8 cellular contexts compared by ENCODE assay signal in the genomic region with DNA sequence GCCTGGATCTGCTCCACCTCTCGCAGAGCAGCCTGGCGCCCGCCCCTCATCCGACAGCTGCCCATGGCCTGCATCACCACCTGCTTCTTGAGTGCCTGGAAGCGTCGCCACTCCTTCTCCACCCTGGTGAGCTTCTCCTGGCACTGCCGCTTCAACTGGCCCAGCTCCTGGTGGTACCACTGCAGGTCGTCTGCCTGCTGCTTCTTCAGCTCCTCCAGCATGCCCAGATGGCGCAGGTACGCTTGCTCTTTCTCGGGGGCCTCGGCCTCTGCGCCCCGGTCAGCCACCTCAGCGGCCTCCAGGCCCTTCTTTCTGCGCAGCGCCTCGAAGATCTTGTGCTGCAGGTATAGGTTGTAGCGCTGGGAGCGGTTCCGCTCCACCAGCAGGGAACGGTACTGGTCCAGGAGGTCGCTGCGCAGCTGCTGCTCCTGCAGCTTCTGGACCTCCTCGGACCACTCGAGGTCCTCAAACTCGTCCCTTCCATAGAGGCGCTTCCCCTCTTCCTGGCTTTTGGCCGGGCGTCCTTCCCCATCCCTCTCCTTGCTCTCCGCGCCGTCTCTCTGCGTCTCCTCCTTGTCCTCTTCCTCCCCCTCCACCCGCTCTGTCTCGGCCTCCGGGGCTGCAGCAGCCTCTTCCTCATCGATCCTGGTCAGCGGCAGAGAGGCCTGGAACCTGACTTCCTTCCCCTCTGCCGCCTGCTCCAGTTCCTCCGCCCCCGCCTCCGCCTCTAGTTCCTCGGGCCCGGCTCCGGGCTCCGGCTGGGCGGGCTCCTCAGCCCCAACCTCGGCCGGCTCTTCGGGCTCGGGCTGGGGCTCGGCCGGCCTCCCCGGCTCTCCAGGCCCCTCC.
DNase-seq lines count a peak whose midpoint lies in the region; ATAC-seq, FAIRE-seq and TF ChIP-seq lines count a peak whose summit lies in the region.

No MANE protein-coding gene starts in this region.

- H3K36me3 ChIP-seq in DOHH2 (ENCODE audit: control insufficient read depth, low read length): peaks cover 21% of the 10 kb centered on the region
- H3K36me3 ChIP-seq in mucosa of stomach (ENCODE audit: control insufficient read depth, insufficient read depth, low read length): no peaks in the 10 kb centered on the region

- peak; percentile 22 for ATAC-seq in GM21528 (IDR thresholded peaks at IDR 0.05; ENCODE audit: low FRiP score, unreplicated experiment)

- peak overlapping the region; percentile 73 for H3K4me2 ChIP-seq in DOHH2 (ENCODE audit: low read length)

- H3K27ac ChIP-seq in DOHH2 (ENCODE audit: low read depth, low read length): no peak overlapping the region

- no peak for TF ChIP-seq CTCF in DOHH2 (IDR thresholded peaks at IDR 0.05; ENCODE audit: low read depth, low read length, poor library complexity, severe bottlenecking)
- no peak for TF ChIP-seq CTCF in LNCaP clone FGC (IDR thresholded peaks at IDR 0.05; ENCODE audit: control insufficient read depth, extremely low read depth, insufficient read depth)
- TF ChIP-seq CTCF in epithelial cell of esophagus (IDR thresholded peaks at IDR 0.05; ENCODE audit: insufficient read depth, low read depth, low read length, missing control alignments): no peak

- H3K79me2 ChIP-seq in DOHH2 (ENCODE audit: control insufficient read depth, low read length): peaks cover 36% of the 10 kb centered on the region

- peaks cover 9% of the 10 kb centered on the region for H3K27me3 ChIP-seq in DOHH2 (ENCODE audit: control insufficient read depth, low read length)
- no peaks in the 10 kb centered on the region for H3K27me3 ChIP-seq in mucosa of stomach (ENCODE audit: control insufficient read depth, insufficient read depth, low read length)

- peaks cover 14% of the 10 kb centered on the region for H4K20me1 ChIP-seq in DOHH2 (ENCODE audit: control insufficient read depth, insufficient read depth, low read depth, low read length)

- H3K9me3 ChIP-seq in DOHH2 (ENCODE audit: control insufficient read depth, insufficient read depth, low read length) (no peaks in the 10 kb centered on the region), mucosa of stomach (ENCODE audit: control insufficient read depth, low read length) (no peaks in the 10 kb centered on the region)

- peaks cover 36% of the 10 kb centered on the region for H3K4me1 ChIP-seq in DOHH2 (ENCODE audit: control insufficient read depth, low read length)
- peaks cover 40% of the 10 kb centered on the region for H3K4me1 ChIP-seq in mucosa of stomach (ENCODE audit: control insufficient read depth, insufficient read depth, low read length)

- H3K4me3 ChIP-seq in DOHH2 (ENCODE audit: low read length): peak overlapping the region; percentile 71
- peak overlapping the region; percentile 80 for H3K4me3 ChIP-seq in LNCaP clone FGC (ENCODE audit: low read depth, low read length)
- peak overlapping the region; percentile 74 for H3K4me3 ChIP-seq in epithelial cell of esophagus (ENCODE audit: low read length)
- H3K4me3 ChIP-seq in mucosa of stomach (ENCODE audit: low read length): peak overlapping the region; percentile 53

- DNase-seq in LNCaP clone FGC (ENCODE audit: low read depth) (no peak), UCSD-AML1 (lab: John Stamatoyannopoulos, UW; ENCODE audit: unreplicated experiment) (peak; percentile 82), epithelial cell of esophagus (ENCODE audit: low read depth) (peak; percentile 47), urothelium cell line (ENCODE audit: low spot score) (peak; percentile 43), LoVo (ENCODE audit: low spot score) (no peak)

- no peaks in the 10 kb centered on the region for H3K9me2 ChIP-seq in DOHH2 (replicated peaks; ENCODE audit: control insufficient read depth, low read length)

- FAIRE-seq in urothelium cell line (lab: Jason Lieb, UNC): no peak

- H3K9ac ChIP-seq in mucosa of stomach (ENCODE audit: low read length): peak overlapping the region; percentile 41

- peaks cover 4% of the 10 kb centered on the region for H3F3A ChIP-seq in DOHH2 (ENCODE audit: control insufficient read depth, insufficient read depth)

Comparison
In these comparisons a context has a peak if more than half of its experiments do, and no peak if none do; other contexts are left out.
1. DNase-seq: peak in UCSD-AML1 (single experiment), epithelial cell of esophagus (single experiment) and urothelium cell line (single experiment); none in LNCaP clone FGC (single experiment) and LoVo (single experiment).
2. Peak in every context shown above with its lines, with median percentiles within 50 percentile points of each other: H3K4me3 ChIP-seq.